8 cellular contexts compared by ENCODE assay signal in the genomic region with DNA sequence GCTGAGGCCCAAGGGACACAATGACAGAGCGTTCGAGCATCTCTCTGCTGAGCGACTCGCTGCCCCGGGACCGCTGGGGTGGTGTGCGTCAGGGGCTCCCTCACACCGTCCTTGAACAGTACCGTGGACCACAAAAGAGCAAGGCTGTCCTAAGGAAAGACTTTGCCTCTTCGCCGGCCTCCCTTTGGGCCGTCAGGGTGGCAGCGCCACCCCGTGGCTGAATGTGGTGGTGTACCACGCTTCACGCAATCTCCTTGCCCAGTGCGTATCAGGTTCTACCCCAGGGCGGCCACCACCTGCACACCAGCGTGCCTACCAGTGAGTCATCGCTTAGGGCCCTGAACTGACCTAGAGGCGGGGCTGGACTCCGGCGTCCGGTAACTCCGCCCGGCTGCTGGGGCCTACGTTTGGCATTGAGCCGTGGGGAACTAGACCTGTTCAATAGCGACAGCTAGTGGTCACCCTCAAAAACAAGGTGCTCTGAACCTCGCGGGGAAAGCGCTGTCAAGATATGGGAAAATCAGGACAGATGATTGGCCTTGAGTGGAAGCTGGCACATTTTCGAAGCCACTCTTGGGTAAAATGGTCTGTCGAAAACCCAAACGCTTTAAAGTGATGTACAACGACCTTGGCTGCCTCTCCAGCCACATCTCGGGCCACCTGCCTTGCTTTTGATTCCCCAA. TPM values are rescaled to one million over a fixed set of nuclear protein-coding genes. Genes with fewer than 3 reads are reported as not detected.
DNase-seq lines count a peak whose midpoint lies in the region; ATAC-seq and TF ChIP-seq lines count a peak whose summit lies in the region.

No MANE protein-coding gene starts in this region.

- H3K4me1 ChIP-seq in SJSA1 (replicated peaks) (peaks cover 13% of the 10 kb centered on the region; the same call in 1 of the 2 replicates), ovary (ENCODE audit: insufficient read depth) (peaks cover 8% of the 10 kb centered on the region), thymus (ENCODE audit: control insufficient read depth, insufficient read depth, low read length) (no peaks in the 10 kb centered on the region)

- no peaks in the 10 kb centered on the region for H3K36me3 Mint-ChIP-seq in activated naive CD4-positive, alpha-beta T cell treated with anti-CD3 and anti-CD28 coated beads, Interleukin-2, amount 50 U/mL, for 72 hours

- H3K27me3 ChIP-seq in SJSA1 (replicated peaks): no peaks in the 10 kb centered on the region
- no peaks in the 10 kb centered on the region for H3K27me3 ChIP-seq in ovary
- no peaks in the 10 kb centered on the region for H3K27me3 ChIP-seq in thymus (ENCODE audit: control insufficient read depth, insufficient read depth)

- H3K4me3 ChIP-seq in SJSA1: no peak overlapping the region
- H3K4me3 ChIP-seq in ovary: no peak overlapping the region
- H3K4me3 ChIP-seq in thymus (ENCODE audit: low read length): peak overlapping the region; percentile 44

- H3K27ac ChIP-seq in SJSA1 (no peak overlapping the region), ovary (peak overlapping the region in 1 of 2 donors; percentile 31), thymus (ENCODE audit: low read depth) (peak overlapping the region; percentile 38)

- ATAC-seq in HG03442 (IDR thresholded peaks at IDR 0.05; ENCODE audit: unreplicated experiment): peak; percentile 75
- peak; percentile 58 to 86 for ATAC-seq in activated naive CD4-positive, alpha-beta T cell treated with anti-CD3 and anti-CD28 coated beads, Interleukin-2, amount 50 U/mL, for 72 hours

- peak; percentile 81 to 100 (median 99) for TF ChIP-seq CTCF in ovary (IDR thresholded peaks at IDR 0.05)

- H3K36me3 ChIP-seq in SJSA1 (no peaks in the 10 kb centered on the region), ovary (no peaks in the 10 kb centered on the region), thymus (ENCODE audit: control insufficient read depth, insufficient read depth) (no peaks in the 10 kb centered on the region)

- H3K27ac Mint-ChIP-seq in activated naive CD4-positive, alpha-beta T cell treated with anti-CD3 and anti-CD28 coated beads, Interleukin-2, amount 50 U/mL, for 72 hours: peak overlapping the region; percentile 88 to 99

- intact Hi-C loops in head of caudate nucleus (cut with DNase I): loop anchor here (5.0 kb wide), 2 partner anchors 55 to 170 kb away; no protein-coding TSS in a partner anchor
- intact Hi-C loops in ovary (cut with DNase I): loop anchor here in 3 of 4 donors (5.0 to 10.0 kb wide), 5 partner anchors 50 to 170 kb away; no protein-coding TSS in a partner anchor

- peak; percentile 91 for DNase-seq in AG08396 (ENCODE audit: low spot score)
- peak; percentile 63 for DNase-seq in GM19240 (ENCODE audit: insufficient read length, low spot score)
- peak; percentile 77 to 90 for DNase-seq in SJSA1 (ENCODE audit: low read depth in 1 of 2, low spot score in 2 of 2)
- DNase-seq in activated naive CD4-positive, alpha-beta T cell treated with anti-CD3 and anti-CD28 coated beads, Interleukin-2, amount 50 U/mL, for 72 hours (ENCODE audit: low spot score in 2 of 2): peak; percentile 93 to 98
- peak; percentile 66 to 92 (median 82) for DNase-seq in head of caudate nucleus
- peak; percentile 93 to 96 (median 95) for DNase-seq in ovary

- WGBS in ovary, 3 donors: 4 to 14% (median 6%) methylated on average over 28 to 37 of the region's 37 CpGs
- 18% methylated on average over 37 of the region's 37 CpGs for WGBS in thymus

- no peak for TF ChIP-seq EP300 in ovary (IDR thresholded peaks at IDR 0.05)

- peak; percentile 3 for TF ChIP-seq POLR2A in ovary (IDR thresholded peaks at IDR 0.05)

- no peaks in the 10 kb centered on the region for H3K9me3 Mint-ChIP-seq in activated naive CD4-positive, alpha-beta T cell treated with anti-CD3 and anti-CD28 coated beads, Interleukin-2, amount 50 U/mL, for 72 hours

- H3K9me3 ChIP-seq in SJSA1 (replicated peaks) (no peaks in the 10 kb centered on the region), ovary (no peaks in the 10 kb centered on the region), thymus (ENCODE audit: control insufficient read depth) (no peaks in the 10 kb centered on the region)

RNA-seq across cellular contexts. Expression of a gene that starts 8.1 kb away (rescaled TPM):
- not detected in 2 replicates for total RNA-seq in SJSA1 (2014; rRNA removed; shearing (Covaris generic))
- total RNA-seq in activated naive CD4-positive, alpha-beta T cell treated with anti-CD3 and anti-CD28 coated beads, Interleukin-2, amount 50 U/mL, for 72 hours: 100 to 1,000 TPM; 108 to 158 TPM
- 1 to 10 TPM in 5 of 7 donors, under 1 TPM in 2; 0.34 to 2.4 (median 1.4) TPM for total RNA-seq in ovary
- polyA plus RNA-seq in ovary (1 to 10 TPM; 1.2 to 5.6 TPM), thymus (142 TPM)

RNA-seq across cellular contexts. Expression of a gene that starts 36.6 kb away (rescaled TPM):
- 3.5 and 4.1 TPM in 2 replicates for total RNA-seq in SJSA1 (2014; rRNA removed; shearing (Covaris generic))
- total RNA-seq in activated naive CD4-positive, alpha-beta T cell treated with anti-CD3 and anti-CD28 coated beads, Interleukin-2, amount 50 U/mL, for 72 hours: 1 to 10 TPM; 3.5 to 4.9 TPM
- total RNA-seq in ovary: 1 to 10 TPM in 5 of 7 donors, under 1 TPM in 2; 0.83 to 1.6 (median 1.4) TPM
- polyA plus RNA-seq in ovary (1 to 10 TPM in 1 of 2 donors, under 1 TPM in 1; 0.62 to 2.5 TPM), thymus (2.8 TPM)

RNA-seq across cellular contexts. Expression of a gene that starts 43.1 kb away (rescaled TPM):
- total RNA-seq in SJSA1 (2014; rRNA removed; shearing (Covaris generic)): 0.13 TPM in 1 of 2 replicates, not detected in the other
- total RNA-seq in activated naive CD4-positive, alpha-beta T cell treated with anti-CD3 and anti-CD28 coated beads, Interleukin-2, amount 50 U/mL, for 72 hours: 1 to 10 TPM in 1 of 2 donors, under 1 TPM in 1; 0.75 to 5.2 TPM
- 100 to 1,000 TPM in 1 of 7 donors, 10 to 100 TPM in 5, 1 to 10 TPM in 1; 7.4 to 106 (median 57.7) TPM for total RNA-seq in ovary
- polyA plus RNA-seq in ovary: 100 to 1,000 TPM in 1 of 2 donors, 10 to 100 TPM in 1; 32.0 to 265 TPM
- polyA plus RNA-seq in thymus: 0.55 TPM

RNA-seq across cellular contexts. Expression of a gene that starts 58.2 kb away (rescaled TPM):
- total RNA-seq in SJSA1 (2014; rRNA removed; shearing (Covaris generic)): not detected in 2 replicates
- 1 to 10 TPM; 1.0 to 1.8 TPM for total RNA-seq in activated naive CD4-positive, alpha-beta T cell treated with anti-CD3 and anti-CD28 coated beads, Interleukin-2, amount 50 U/mL, for 72 hours
- 10 to 100 TPM in 1 of 7 donors, 1 to 10 TPM in 6; 2.5 to 24.2 (median 5.4) TPM for total RNA-seq in ovary
- polyA plus RNA-seq in ovary (1 to 10 TPM in 1 of 2 donors, under 1 TPM in 1; 0.80 to 2.5 TPM), thymus (39.9 TPM)

Comparison
In these comparisons a context has a peak if more than half of its experiments do, and no peak if none do; other contexts are left out.
1. RNA of a gene that starts 8.1 kb away (total RNA-seq): 108 to 158 TPM in activated naive CD4-positive, alpha-beta T cell treated with anti-CD3 and anti-CD28 coated beads, Interleukin-2, amount 50 U/mL, for 72 hours; 0.34 to 2.4 TPM in ovary and not detected in SJSA1; every median in the first group is over 10 times any median in the second.
2. Peak in every context shown above with its lines, with median percentiles within 50 percentile points of each other: DNase-seq.